1 cellular context compared by ENCODE assay signal in the genomic region with DNA sequence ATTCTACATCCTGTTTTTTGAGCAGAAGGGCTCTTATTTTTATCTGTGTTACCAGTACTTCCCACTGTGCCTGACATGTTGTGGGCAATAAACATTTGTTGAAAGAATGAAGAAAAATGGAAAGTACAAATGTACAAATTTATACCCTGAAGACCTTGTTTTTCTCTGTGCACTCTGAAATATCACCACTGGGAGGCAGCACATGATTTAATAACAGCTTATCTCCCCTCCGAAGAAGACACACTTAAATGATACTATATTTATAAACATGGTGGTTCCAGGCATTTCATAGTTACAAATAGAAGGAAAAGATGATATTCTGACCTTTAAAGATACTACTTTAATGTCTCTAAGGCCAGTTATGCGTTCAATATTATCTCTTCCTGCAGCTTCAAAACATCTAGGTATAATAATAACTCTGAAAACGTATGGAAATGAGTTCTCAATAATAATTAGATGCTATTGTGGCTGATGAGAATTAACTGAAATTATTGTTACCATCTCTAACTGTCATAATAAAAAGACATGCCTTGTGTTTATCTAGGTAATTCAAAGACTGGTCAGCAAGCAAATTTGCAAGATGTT.
TF ChIP-seq lines count a peak whose summit lies in the region.

No MANE protein-coding gene starts in this region.

TF ChIP-seq in K562, 482 proteins besides CTCF, POLR2A, EP300 and RAD21 (continued from another document):
- TF ChIP-seq ZBTB49 (CRISPR knock-in tag; IDR thresholded peaks at IDR 0.05; ENCODE audit: borderline replicate concordance): no peak
- peak; percentile 22; the same call in 1 of the 2 replicates for TF ChIP-seq TOE1 (IDR thresholded peaks at IDR 0.05; ENCODE audit: borderline replicate concordance)
- no peak for TF ChIP-seq TOE1 (CRISPR knock-in tag; IDR thresholded peaks at IDR 0.05; ENCODE audit: borderline replicate concordance, low read depth)
- no peak for TF ChIP-seq SPI1 (IDR thresholded peaks at IDR 0.05; ENCODE audit: borderline replicate concordance, low read depth, low read length)
- TF ChIP-seq, protein P1, sequence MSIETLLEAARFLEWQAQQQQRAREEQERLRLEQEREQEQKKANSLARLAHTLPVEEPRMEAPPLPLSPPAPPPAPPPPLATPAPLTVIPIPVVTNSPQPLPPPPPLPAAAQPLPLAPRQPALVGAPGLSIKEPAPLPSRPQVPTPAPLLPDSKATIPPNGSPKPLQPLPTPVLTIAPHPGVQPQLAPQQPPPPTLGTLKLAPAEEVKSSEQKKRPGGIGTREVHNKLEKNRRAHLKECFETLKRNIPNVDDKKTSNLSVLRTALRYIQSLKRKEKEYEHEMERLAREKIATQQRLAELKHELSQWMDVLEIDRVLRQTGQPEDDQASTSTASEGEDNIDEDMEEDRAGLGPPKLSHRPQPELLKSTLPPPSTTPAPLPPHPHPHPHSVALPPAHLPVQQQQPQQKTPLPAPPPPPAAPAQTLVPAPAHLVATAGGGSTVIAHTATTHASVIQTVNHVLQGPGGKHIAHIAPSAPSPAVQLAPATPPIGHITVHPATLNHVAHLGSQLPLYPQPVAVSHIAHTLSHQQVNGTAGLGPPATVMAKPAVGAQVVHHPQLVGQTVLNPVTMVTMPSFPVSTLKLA (conservative IDR thresholded peaks at IDR 0.05): 0 out of 4 replicates have a peak, but pooled peaks of 1 of the 2 experiments have one; percentile 36
- no peak for TF ChIP-seq PURB (CRISPR knock-in tag; IDR thresholded peaks at IDR 0.05; ENCODE audit: low read depth)
- no peak for TF ChIP-seq ZEB2 (IDR thresholded peaks at IDR 0.05)
- TF ChIP-seq, protein P2, sequence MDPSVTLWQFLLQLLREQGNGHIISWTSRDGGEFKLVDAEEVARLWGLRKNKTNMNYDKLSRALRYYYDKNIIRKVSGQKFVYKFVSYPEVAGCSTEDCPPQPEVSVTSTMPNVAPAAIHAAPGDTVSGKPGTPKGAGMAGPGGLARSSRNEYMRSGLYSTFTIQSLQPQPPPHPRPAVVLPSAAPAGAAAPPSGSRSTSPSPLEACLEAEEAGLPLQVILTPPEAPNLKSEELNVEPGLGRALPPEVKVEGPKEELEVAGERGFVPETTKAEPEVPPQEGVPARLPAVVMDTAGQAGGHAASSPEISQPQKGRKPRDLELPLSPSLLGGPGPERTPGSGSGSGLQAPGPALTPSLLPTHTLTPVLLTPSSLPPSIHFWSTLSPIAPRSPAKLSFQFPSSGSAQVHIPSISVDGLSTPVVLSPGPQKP (CRISPR knock-in tag; IDR thresholded peaks at IDR 0.05): no peak
- no peak for TF ChIP-seq ZBTB17 (CRISPR knock-in tag; IDR thresholded peaks at IDR 0.05)
- 0 out of 4 replicates have a peak, but pooled peaks of 1 of the 2 experiments have one; percentile 38 for TF ChIP-seq MAZ (CRISPR knock-in tag; conservative IDR thresholded peaks at IDR 0.05 in 1 of 2, IDR thresholded peaks at IDR 0.05 in 1 of 2)
- TF ChIP-seq, protein P3, sequence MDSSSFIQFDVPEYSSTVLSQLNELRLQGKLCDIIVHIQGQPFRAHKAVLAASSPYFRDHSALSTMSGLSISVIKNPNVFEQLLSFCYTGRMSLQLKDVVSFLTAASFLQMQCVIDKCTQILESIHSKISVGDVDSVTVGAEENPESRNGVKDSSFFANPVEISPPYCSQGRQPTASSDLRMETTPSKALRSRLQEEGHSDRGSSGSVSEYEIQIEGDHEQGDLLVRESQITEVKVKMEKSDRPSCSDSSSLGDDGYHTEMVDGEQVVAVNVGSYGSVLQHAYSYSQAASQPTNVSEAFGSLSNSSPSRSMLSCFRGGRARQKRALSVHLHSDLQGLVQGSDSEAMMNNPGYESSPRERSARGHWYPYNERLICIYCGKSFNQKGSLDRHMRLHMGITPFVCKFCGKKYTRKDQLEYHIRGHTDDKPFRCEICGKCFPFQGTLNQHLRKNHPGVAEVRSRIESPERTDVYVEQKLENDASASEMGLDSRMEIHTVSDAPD (CRISPR knock-in tag; IDR thresholded peaks at IDR 0.05): no peak
- TF ChIP-seq HSF4 (CRISPR knock-in tag; IDR thresholded peaks at IDR 0.05; ENCODE audit: borderline replicate concordance): no peak
- no peak for TF ChIP-seq ZNF717 (CRISPR knock-in tag; IDR thresholded peaks at IDR 0.05)
- TF ChIP-seq FOXK2 (conservative IDR thresholded peaks at IDR 0.05 in 1 of 2, IDR thresholded peaks at IDR 0.05 in 1 of 2; ENCODE audit: low read depth in 2 of 2): peak in 1 of 2 experiments; percentile 74; a peak in 3 of 4 replicates
